Comparison of ENCODE assay signal across 1 cellular context in the genomic region with DNA sequence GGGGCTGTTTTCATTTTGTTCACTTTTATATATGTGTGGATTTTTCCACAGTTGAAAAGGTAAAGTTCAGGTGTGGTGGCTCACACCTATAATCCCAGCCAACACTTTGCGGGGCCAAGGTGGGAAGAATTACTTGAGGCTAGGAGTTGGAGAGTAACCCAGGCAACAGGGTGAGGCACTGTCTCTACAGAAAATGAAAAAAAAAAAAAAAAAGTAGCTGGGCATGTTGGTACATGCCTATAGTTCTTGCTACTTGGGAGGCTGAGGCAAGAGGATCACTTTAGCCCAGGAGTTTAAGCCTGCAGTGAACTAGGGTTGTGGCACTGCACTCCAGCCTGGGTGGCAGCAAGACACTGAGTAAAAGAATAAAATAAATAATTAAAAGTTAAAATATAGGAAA.
TF ChIP-seq lines count a peak whose summit lies in the region.

No MANE protein-coding gene starts in this region.

TF ChIP-seq in IMR-90, 13 proteins besides CTCF, POLR2A, EP300 and RAD21:
- TF ChIP-seq MAFK (IDR thresholded peaks at IDR 0.05; ENCODE audit: low read depth, low read length) (no peak), RCOR1 (IDR thresholded peaks at IDR 0.05; ENCODE audit: insufficient replicate concordance, low read length) (no peak), CHD1 (IDR thresholded peaks at IDR 0.05; ENCODE audit: low read depth, low read length) (no peak), CEBPB (IDR thresholded peaks at IDR 0.05; ENCODE audit: low read depth, low read length) (no peak), BHLHE40 (IDR thresholded peaks at IDR 0.05; ENCODE audit: low read depth, low read length) (no peak), RFX5 (IDR thresholded peaks at IDR 0.05; ENCODE audit: low read depth, low read length) (no peak), SMC3 (IDR thresholded peaks at IDR 0.05; ENCODE audit: low read depth, low read length) (no peak), NFE2L2 (IDR thresholded peaks at IDR 0.05; ENCODE audit: low read depth, low read length) (no peak), FOS (IDR thresholded peaks at IDR 0.05; ENCODE audit: low read depth, low read length) (no peak), MAZ (IDR thresholded peaks at IDR 0.05; ENCODE audit: borderline replicate concordance, low read depth, low read length) (no peak), MXI1 (IDR thresholded peaks at IDR 0.05; ENCODE audit: borderline replicate concordance, low read depth, low read length) (no peak)
- TF ChIP-seq, protein P1, sequence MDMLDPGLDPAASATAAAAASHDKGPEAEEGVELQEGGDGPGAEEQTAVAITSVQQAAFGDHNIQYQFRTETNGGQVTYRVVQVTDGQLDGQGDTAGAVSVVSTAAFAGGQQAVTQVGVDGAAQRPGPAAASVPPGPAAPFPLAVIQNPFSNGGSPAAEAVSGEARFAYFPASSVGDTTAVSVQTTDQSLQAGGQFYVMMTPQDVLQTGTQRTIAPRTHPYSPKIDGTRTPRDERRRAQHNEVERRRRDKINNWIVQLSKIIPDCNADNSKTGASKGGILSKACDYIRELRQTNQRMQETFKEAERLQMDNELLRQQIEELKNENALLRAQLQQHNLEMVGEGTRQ (IDR thresholded peaks at IDR 0.05; ENCODE audit: low read depth, low read length) = no peak
- TF ChIP-seq, protein P2, sequence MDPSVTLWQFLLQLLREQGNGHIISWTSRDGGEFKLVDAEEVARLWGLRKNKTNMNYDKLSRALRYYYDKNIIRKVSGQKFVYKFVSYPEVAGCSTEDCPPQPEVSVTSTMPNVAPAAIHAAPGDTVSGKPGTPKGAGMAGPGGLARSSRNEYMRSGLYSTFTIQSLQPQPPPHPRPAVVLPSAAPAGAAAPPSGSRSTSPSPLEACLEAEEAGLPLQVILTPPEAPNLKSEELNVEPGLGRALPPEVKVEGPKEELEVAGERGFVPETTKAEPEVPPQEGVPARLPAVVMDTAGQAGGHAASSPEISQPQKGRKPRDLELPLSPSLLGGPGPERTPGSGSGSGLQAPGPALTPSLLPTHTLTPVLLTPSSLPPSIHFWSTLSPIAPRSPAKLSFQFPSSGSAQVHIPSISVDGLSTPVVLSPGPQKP (IDR thresholded peaks at IDR 0.05; ENCODE audit: borderline replicate concordance, low read depth, low read length) = no peak
